1 cellular context compared by ENCODE assay signal in the genomic region with DNA sequence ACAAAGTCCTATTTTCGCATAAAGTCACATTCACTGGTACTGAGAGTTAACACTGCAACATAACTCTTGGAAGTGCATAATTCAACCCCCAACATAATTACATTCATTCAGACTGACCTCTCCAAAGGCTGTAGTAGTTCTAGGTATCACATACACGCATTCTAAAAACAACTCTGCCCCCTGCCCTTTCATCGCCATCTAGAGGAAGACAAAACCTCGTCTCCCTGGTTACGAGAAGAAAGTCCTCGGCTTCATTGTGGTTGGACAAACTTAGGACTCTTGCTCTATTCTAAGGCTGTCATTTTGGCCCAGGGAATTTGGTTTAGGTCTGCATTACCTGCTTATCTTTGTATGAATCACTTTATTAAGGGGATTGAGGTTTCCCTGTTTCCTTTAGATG.
TF ChIP-seq lines count a peak whose summit lies in the region.

No MANE protein-coding gene starts in this region.

TF ChIP-seq in WTC11, 78 proteins besides CTCF, POLR2A, EP300 and RAD21 (continued from another document):
- TF ChIP-seq, protein P1, sequence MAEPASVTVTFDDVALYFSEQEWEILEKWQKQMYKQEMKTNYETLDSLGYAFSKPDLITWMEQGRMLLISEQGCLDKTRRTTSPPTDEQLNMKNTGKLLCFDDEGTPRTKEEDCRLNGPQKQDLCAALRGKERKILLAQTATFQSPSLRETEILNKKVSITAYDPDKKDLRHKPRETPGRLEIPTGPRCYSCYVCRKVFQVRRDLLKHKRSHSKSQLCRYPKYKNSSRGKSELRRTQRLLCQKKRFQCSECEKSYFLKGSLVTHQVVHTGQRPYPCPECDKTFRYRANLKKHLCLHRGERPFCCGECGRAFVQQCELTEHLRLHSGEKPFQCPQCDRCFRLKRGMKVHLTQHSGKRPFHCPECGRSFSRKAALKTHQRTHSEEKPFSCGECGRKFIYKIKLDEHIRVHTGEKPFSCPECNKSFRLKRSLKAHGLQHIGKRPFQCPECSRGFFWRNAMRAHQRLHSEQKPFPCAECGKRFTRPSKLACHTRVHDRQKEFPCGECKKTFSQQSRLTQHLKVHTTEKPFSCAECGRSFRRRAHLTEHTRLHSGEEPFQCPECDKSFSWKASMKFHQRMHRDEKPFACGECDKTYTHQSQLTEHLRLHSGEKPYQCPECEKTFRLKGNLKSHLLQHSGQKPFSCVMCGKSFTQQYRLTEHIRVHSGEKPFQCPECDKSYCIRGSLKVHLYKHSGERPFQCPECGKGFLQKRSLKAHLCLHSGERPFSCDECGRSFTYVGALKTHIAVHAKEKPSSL (CRISPR knock-in tag; conservative IDR thresholded peaks at IDR 0.05), result no peak
- TF ChIP-seq TP53 (CRISPR knock-in tag; IDR thresholded peaks at IDR 0.05) (no peak), MXD4 (CRISPR knock-in tag; IDR thresholded peaks at IDR 0.05; ENCODE audit: borderline replicate concordance) (no peak), RELA (CRISPR knock-in tag; IDR thresholded peaks at IDR 0.05; ENCODE audit: borderline replicate concordance) (no peak), OVOL2 (CRISPR knock-in tag; IDR thresholded peaks at IDR 0.05; ENCODE audit: borderline replicate concordance) (no peak)
- TF ChIP-seq, protein P2, sequence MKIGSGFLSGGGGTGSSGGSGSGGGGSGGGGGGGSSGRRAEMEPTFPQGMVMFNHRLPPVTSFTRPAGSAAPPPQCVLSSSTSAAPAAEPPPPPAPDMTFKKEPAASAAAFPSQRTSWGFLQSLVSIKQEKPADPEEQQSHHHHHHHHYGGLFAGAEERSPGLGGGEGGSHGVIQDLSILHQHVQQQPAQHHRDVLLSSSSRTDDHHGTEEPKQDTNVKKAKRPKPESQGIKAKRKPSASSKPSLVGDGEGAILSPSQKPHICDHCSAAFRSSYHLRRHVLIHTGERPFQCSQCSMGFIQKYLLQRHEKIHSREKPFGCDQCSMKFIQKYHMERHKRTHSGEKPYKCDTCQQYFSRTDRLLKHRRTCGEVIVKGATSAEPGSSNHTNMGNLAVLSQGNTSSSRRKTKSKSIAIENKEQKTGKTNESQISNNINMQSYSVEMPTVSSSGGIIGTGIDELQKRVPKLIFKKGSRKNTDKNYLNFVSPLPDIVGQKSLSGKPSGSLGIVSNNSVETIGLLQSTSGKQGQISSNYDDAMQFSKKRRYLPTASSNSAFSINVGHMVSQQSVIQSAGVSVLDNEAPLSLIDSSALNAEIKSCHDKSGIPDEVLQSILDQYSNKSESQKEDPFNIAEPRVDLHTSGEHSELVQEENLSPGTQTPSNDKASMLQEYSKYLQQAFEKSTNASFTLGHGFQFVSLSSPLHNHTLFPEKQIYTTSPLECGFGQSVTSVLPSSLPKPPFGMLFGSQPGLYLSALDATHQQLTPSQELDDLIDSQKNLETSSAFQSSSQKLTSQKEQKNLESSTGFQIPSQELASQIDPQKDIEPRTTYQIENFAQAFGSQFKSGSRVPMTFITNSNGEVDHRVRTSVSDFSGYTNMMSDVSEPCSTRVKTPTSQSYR (CRISPR knock-in tag; IDR thresholded peaks at IDR 0.05), result no peak
